Comparison of ENCODE assay signal across 10 cellular contexts in the genomic region with DNA sequence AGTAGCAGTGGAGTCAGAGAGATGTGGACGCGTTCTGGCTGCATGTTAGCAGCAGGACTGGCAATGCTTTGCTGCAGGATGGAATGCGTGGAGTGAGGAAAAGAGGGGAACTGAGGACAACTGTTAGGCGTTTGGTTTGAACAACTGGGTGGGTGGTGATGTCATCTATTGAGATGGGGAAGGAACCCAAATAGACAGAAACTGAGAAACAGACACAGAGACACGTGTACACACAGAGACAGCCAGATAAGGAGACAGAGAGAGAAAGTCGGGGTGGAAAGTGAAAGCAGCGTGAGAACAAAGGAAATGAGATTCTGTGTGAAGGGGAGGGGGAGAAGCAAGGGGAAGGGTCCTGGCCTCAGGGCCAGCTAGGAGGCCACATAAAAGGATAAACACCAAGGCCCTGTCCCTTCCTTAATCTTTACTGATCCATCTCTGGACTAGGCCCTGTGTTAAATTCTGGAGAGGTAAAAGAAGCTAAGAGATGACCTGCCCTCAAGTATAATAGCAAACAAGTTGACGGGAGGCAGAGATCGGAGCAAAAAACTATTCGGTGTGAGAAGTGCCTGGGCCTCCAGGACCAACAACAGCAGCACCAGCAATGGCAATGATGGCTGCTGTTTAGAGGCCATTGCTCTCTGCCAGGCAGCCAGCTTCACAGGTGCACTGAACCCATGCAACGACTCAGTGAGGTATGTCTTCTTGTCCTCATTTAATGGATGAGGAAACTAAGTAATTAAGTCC. TPM values are rescaled to one million over a fixed set of nuclear protein-coding genes. Genes with fewer than 3 reads are reported as not detected.
DNase-seq lines count a peak whose midpoint lies in the region; ATAC-seq, FAIRE-seq and TF ChIP-seq lines count a peak whose summit lies in the region.
"Had no signal": no experiment of that assay in that cellular context is flagged by ENCODE, and none has a peak within 500 bp of the region (broad histone marks: within the 10 kb centered on the region; RNA-seq: fewer than 3 reads in every experiment).

No MANE protein-coding gene starts in this region.

- no peak for TF ChIP-seq POLR2A in GM18505 (IDR thresholded peaks at IDR 0.05; ENCODE audit: borderline replicate concordance, extremely low read depth, insufficient read depth, insufficient read length)

- no peak overlapping the region; the same call in 1 of the 2 replicates for H3K27ac ChIP-seq in GM23248

- H3K36me3 ChIP-seq in GM23248 (ENCODE audit: low read depth) = no peaks in the 10 kb centered on the region

- peak overlapping the region in 1 of 2 donors; percentile 37 for H3K27ac Mint-ChIP-seq in natural killer cell treated with Interleukin-12 subunit alpha and Interleukin-12 subunit beta and Interleukin-15 and Interleukin-18, amount 100 ng/mL, for 72 hours

- no peak overlapping the region for H3K4me2 ChIP-seq in GM23248 (ENCODE audit: unreplicated experiment)

- H3K79me2 ChIP-seq in GM23248 (ENCODE audit: insufficient read depth) = no peaks in the 10 kb centered on the region

- H3K4me1 Mint-ChIP-seq in natural killer cell treated with Interleukin-12 subunit alpha and Interleukin-12 subunit beta and Interleukin-15 and Interleukin-18, amount 100 ng/mL, for 72 hours (ENCODE audit: low read depth in 2 of 2) = peaks cover 8 to 14% of the 10 kb centered on the region in 2 donors

- H3K4me3 ChIP-seq in GM23248 = no peak overlapping the region

- no peak for FAIRE-seq in HTR-8/SVneo (lab: Jason Lieb, UNC)

- peaks cover 17% of the 10 kb centered on the region for H3K4me1 ChIP-seq in GM23248 (ENCODE audit: insufficient read depth)

- no peaks in the 10 kb centered on the region for H3K36me3 Mint-ChIP-seq in natural killer cell treated with Interleukin-12 subunit alpha and Interleukin-12 subunit beta and Interleukin-15 and Interleukin-18, amount 100 ng/mL, for 72 hours

- H3F3A ChIP-seq in GM23248 (ENCODE audit: insufficient read depth) = 0 out of 2 replicates have a peak, but pooled peaks cover 5% of the 10 kb centered on the region

- H4K20me1 ChIP-seq in GM23248 (ENCODE audit: insufficient read depth) = no peaks in the 10 kb centered on the region

- H3K9me3 ChIP-seq in GM23248 (ENCODE audit: low read depth) = no peaks in the 10 kb centered on the region

- H3K27me3 Mint-ChIP-seq in natural killer cell treated with Interleukin-12 subunit alpha and Interleukin-12 subunit beta and Interleukin-15 and Interleukin-18, amount 100 ng/mL, for 72 hours = peaks cover 36 to 43% of the 10 kb centered on the region in 2 donors

- no peak overlapping the region for H3K9ac ChIP-seq in GM23248

- no peaks in the 10 kb centered on the region for H3K9me3 Mint-ChIP-seq in natural killer cell treated with Interleukin-12 subunit alpha and Interleukin-12 subunit beta and Interleukin-15 and Interleukin-18, amount 100 ng/mL, for 72 hours

- ATAC-seq in GM18505 (IDR thresholded peaks at IDR 0.05; ENCODE audit: unreplicated experiment) (peak; percentile 84), HG03097 (IDR thresholded peaks at IDR 0.05; ENCODE audit: low FRiP score, unreplicated experiment) (no peak)
- ATAC-seq in natural killer cell treated with Interleukin-12 subunit alpha and Interleukin-12 subunit beta and Interleukin-15 and Interleukin-18, amount 100 ng/mL, for 72 hours = no peak

- 23 to 31% methylated on average over 11 of the region's 11 CpGs for WGBS in GM23248 (ENCODE audit: low coverage in 1 of 2, low lambda C conversion rate in 2 of 2, missing lambda C conversion rate in 2 of 2), 2 experiments

- peak overlapping the region; percentile 41; the same call in 1 of the 2 replicates for H2AFZ ChIP-seq in GM23248

- in situ Hi-C loops in GM23248 (cut with MboI) = no loop called here

- DNase-seq in GM23248 (peak; percentile 20), HTR-8/SVneo (ENCODE audit: insufficient read length, low spot score) (no peak), SW480 (ENCODE audit: low spot score) (no peak), RPMI8226 (no peak)
- peak; percentile 19 to 32 for DNase-seq in activated CD4-positive, alpha-beta T cell treated with anti-CD3 and anti-CD28 coated beads, Interleukin-2, amount 50 U/mL, for 48 hours
- no peak for DNase-seq in natural killer cell treated with Interleukin-12 subunit alpha and Interleukin-12 subunit beta and Interleukin-15 and Interleukin-18, amount 100 ng/mL, for 72 hours (ENCODE audit: low spot score)
- DNase-seq: MM.1S had no signal

- peaks cover 14% of the 10 kb centered on the region; the same call in 1 of the 2 replicates for H3K27me3 ChIP-seq in GM23248 (replicated peaks; ENCODE audit: insufficient read depth)

- no peaks in the 10 kb centered on the region for H3K9me2 ChIP-seq in GM23248 (ENCODE audit: insufficient read depth)

- peak overlapping the region; percentile 67 for H3K4me3 Mint-ChIP-seq in natural killer cell treated with Interleukin-12 subunit alpha and Interleukin-12 subunit beta and Interleukin-15 and Interleukin-18, amount 100 ng/mL, for 72 hours

RNA-seq across cellular contexts. Expression of a gene that starts 31.6 kb away (rescaled TPM):
- not detected in 2 replicates for total RNA-seq in GM23248 (2014; rRNA removed; shearing (Covaris generic))
- not detected in 2 replicates for polyA plus RNA-seq in GM23248 (2016; fragmentation: Nextera tagmentation; extraction: Ambion mirVana)
- not detected for total RNA-seq in natural killer cell treated with Interleukin-12 subunit alpha and Interleukin-12 subunit beta and Interleukin-15 and Interleukin-18, amount 100 ng/mL, for 72 hours
- total RNA-seq: liver had no signal
- polyA plus RNA-seq: liver had no signal

Comparison
In these comparisons a context has a peak if more than half of its experiments do, and no peak if none do; other contexts are left out.
1. DNase-seq: peak in GM23248 (single experiment) and activated CD4-positive, alpha-beta T cell treated with anti-CD3 and anti-CD28 coated beads, Interleukin-2, amount 50 U/mL, for 48 hours (2 of 2); none in natural killer cell treated with Interleukin-12 subunit alpha and Interleukin-12 subunit beta and Interleukin-15 and Interleukin-18, amount 100 ng/mL, for 72 hours (single experiment), HTR-8/SVneo (single experiment), SW480 (single experiment) and RPMI8226 (single experiment).